Comparison of ENCODE assay signal across 18 cellular contexts in the genomic region with DNA sequence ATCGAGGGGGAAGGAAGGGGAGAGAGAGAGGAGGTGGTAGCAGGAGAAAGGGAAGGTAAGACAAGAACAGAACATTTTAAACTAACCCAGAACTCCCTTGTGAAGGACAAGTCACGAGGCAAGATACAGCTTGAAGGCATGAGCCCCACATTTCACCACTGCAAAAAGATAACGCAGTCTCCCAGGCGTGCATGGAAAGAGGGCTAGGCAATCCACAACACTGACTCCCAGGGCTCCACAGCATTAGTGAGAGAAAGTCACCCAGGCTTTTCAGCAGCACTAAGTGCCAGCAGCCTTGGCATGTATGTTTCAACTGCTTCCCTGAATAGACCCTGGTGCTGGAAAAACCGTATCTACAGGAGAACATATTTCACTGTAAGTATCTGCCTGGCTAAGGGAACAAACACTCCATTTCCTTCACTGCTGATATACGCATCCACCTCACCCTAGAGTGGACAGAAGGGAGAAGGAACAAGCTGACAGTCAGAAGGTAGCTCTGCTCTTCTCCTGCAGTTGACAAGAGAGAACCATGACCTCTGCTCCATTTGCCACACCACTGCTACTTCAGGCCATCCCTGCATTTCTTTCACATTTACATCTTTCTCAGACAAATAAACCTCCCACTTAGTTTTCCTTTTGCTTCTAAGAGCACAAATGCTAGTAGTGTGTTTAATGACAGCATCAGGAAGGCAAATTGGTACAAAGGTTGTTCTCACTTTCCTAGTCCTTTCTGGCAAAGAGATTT.
DNase-seq lines count a peak whose midpoint lies in the region; ATAC-seq and TF ChIP-seq lines count a peak whose summit lies in the region.
"Had no signal": no experiment of that assay in that cellular context is flagged by ENCODE, and none has a peak within 500 bp of the region (broad histone marks: within the 10 kb centered on the region; RNA-seq: fewer than 3 reads in every experiment).

No MANE protein-coding gene starts in this region.

- H3K27me3 ChIP-seq in SJSA1 (replicated peaks) = no peaks in the 10 kb centered on the region
- no peaks in the 10 kb centered on the region for H3K27me3 ChIP-seq in adrenal gland
- H3K27me3 ChIP-seq: BLaER1 treated with 17β-estradiol and CSF1 and Interleukin-3, amounts not matched to agents 10 nM and 100 nM had no signal

- 60 to 83% (median 75%) methylated on average over 6 of the region's 6 CpGs for WGBS in adrenal gland, 4 donors

- H3K4me1 Mint-ChIP-seq in endothelial cell (ENCODE audit: unreplicated experiment) = peaks cover 22% of the 10 kb centered on the region
- H3K4me1 Mint-ChIP-seq in neural crest cell = peaks cover 7% of the 10 kb centered on the region

- DNase-seq in SJSA1 (ENCODE audit: low read depth in 1 of 2, low spot score in 2 of 2) = no peak
- no peak for DNase-seq in endothelial cell (ENCODE audit: low spot score)
- no peak for DNase-seq in neural crest cell (ENCODE audit: low read depth, low spot score)
- DNase-seq in iPS-NIHi11 (ENCODE audit: low spot score) = no peak
- DNase-seq in adrenal gland = no peak
- no peak for DNase-seq in SIG-M5 treated with dmso at 0.1 percent for 504 hours (lab: John Stamatoyannopoulos, UW; ENCODE audit: unreplicated experiment)
- DNase-seq: cerebellar nuclear complex, Karpas-422, NCI-H1417 treated with DMSO at 0.1 percent for 48 hours, NCI-H226 had no signal

- TF ChIP-seq POLR2A in adrenal gland (IDR thresholded peaks at IDR 0.05) = no peak

- H3K36me3 ChIP-seq in SJSA1 = peaks cover 21% of the 10 kb centered on the region
- H3K36me3 ChIP-seq in adrenal gland (replicated peaks in 1 of 2) = peaks cover 0 to 19% of the 10 kb centered on the region in 2 donors

- H3K27ac ChIP-seq in SJSA1 = peak overlapping the region; percentile 36; the same call in 1 of the 2 replicates
- H3K27ac ChIP-seq in adrenal gland = no peak overlapping the region
- H3K27ac ChIP-seq: BLaER1 treated with 17β-estradiol and CSF1 and Interleukin-3, amounts not matched to agents 10 nM and 100 nM; HL-60 had no signal

- peaks cover 21% of the 10 kb centered on the region for H3K4me1 ChIP-seq in SJSA1 (replicated peaks)
- H3K4me1 ChIP-seq in adrenal gland (replicated peaks in 1 of 2) = no peaks in the 10 kb centered on the region
- H3K4me1 ChIP-seq: BLaER1 treated with 17β-estradiol and CSF1 and Interleukin-3, amounts not matched to agents 10 nM and 100 nM had no signal

- peak overlapping the region; percentile 2 for H3K27ac Mint-ChIP-seq in endothelial cell (ENCODE audit: unreplicated experiment)
- peak overlapping the region; percentile 13 for H3K27ac Mint-ChIP-seq in neural crest cell (ENCODE audit: unreplicated experiment)
- H3K27ac Mint-ChIP-seq: mesothelial cell of epicardium had no signal

- H3K9me3 Mint-ChIP-seq in endothelial cell (ENCODE audit: unreplicated experiment) (no peaks in the 10 kb centered on the region), neural crest cell (no peaks in the 10 kb centered on the region)
- H3K9me3 Mint-ChIP-seq: activated naive CD4-positive, alpha-beta T cell treated with anti-CD3 and anti-CD28 coated beads, Interleukin-2, amount 50 U/mL, for 24 hours; HFFc6; mesothelial cell of epicardium; stimulated activated naive CD8-positive, alpha-beta T cell treated with anti-CD3 and anti-CD28 coated beads, Interleukin-15, Interleukin-2, amounts not matched to agents 100 ng/mL and 50 ng/mL, for 24 hours had no signal

- H3K4me3 Mint-ChIP-seq in endothelial cell (ENCODE audit: unreplicated experiment) (no peak overlapping the region), neural crest cell (no peak overlapping the region)
- H3K4me3 Mint-ChIP-seq: activated naive CD4-positive, alpha-beta T cell treated with anti-CD3 and anti-CD28 coated beads, Interleukin-2, amount 50 U/mL, for 24 hours; HFFc6; mesothelial cell of epicardium; stimulated activated naive CD8-positive, alpha-beta T cell treated with anti-CD3 and anti-CD28 coated beads, Interleukin-15, Interleukin-2, amounts not matched to agents 100 ng/mL and 50 ng/mL, for 24 hours had no signal

- H3K9me3 ChIP-seq in SJSA1 (replicated peaks) (no peaks in the 10 kb centered on the region), adrenal gland (replicated peaks in 1 of 3) (no peaks in the 10 kb centered on the region)

- no peak overlapping the region for H3K4me3 ChIP-seq in SJSA1
- H3K4me3 ChIP-seq in adrenal gland = no peak overlapping the region
- H3K4me3 ChIP-seq: BLaER1 treated with 17β-estradiol and CSF1 and Interleukin-3, amounts not matched to agents 10 nM and 100 nM; skin epidermis had no signal

- TF ChIP-seq CTCF in endothelial cell (IDR thresholded peaks at IDR 0.05; ENCODE audit: unreplicated experiment) = no peak
- no peak for TF ChIP-seq CTCF in neural crest cell (conservative IDR thresholded peaks at IDR 0.05)
- no peak for TF ChIP-seq CTCF in adrenal gland (IDR thresholded peaks at IDR 0.05)

- ATAC-seq in GM19025 (IDR thresholded peaks at IDR 0.05; ENCODE audit: low read depth, unreplicated experiment) = peak; percentile 65

- intact Hi-C loops in adrenal gland (cut with DNase I) = no loop called here

- no peaks in the 10 kb centered on the region for H3K27me3 Mint-ChIP-seq in endothelial cell (ENCODE audit: unreplicated experiment)
- H3K27me3 Mint-ChIP-seq in neural crest cell (ENCODE audit: low read depth) = no peaks in the 10 kb centered on the region
- H3K27me3 Mint-ChIP-seq: activated naive CD4-positive, alpha-beta T cell treated with anti-CD3 and anti-CD28 coated beads, Interleukin-2, amount 50 U/mL, for 24 hours; stimulated activated naive CD8-positive, alpha-beta T cell treated with anti-CD3 and anti-CD28 coated beads, Interleukin-15, Interleukin-2, amounts not matched to agents 100 ng/mL and 50 ng/mL, for 24 hours had no signal

- H3K36me3 Mint-ChIP-seq in endothelial cell (ENCODE audit: low read depth, unreplicated experiment) = peaks cover 4% of the 10 kb centered on the region
- H3K36me3 Mint-ChIP-seq in neural crest cell (ENCODE audit: low read depth) = peaks cover 12% of the 10 kb centered on the region
